Comparison of ENCODE assay signal across 2 cellular contexts in the genomic region with DNA sequence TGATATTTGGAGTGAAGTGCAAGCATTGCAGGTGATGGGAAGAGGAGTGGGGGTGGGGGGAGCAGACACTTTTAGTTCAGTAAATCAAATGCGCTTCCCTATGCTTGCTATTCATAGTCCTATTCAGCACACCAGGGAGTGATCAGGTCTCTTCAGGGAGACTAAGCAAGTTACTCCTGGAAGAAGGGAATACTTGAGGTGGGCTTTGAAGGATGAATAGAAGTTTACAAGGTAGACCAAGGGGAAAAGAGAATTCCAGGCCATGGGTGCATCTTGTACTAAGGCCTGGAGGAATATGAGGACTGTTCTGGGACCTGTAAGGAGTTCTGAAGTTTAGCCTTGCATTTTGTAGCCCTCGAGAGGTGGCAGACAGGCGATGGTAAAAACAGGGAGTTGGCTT.
TF ChIP-seq lines count a peak whose summit lies in the region.

No MANE protein-coding gene starts in this region.

TF ChIP-seq in GM23338, 12 proteins besides CTCF, POLR2A, EP300 and RAD21 (continues in another document):
- TF ChIP-seq EZH2 (IDR thresholded peaks at IDR 0.05; ENCODE audit: low read depth, unreplicated experiment) (no peak), NANOG (IDR thresholded peaks at IDR 0.05; ENCODE audit: borderline replicate concordance) (no peak), STAT1 (IDR thresholded peaks at IDR 0.05; ENCODE audit: unreplicated experiment) (no peak), ZNF114 (CRISPR knock-in tag; IDR thresholded peaks at IDR 0.05) (no peak), EZH2phosphoT487 (IDR thresholded peaks at IDR 0.05; ENCODE audit: unreplicated experiment) (no peak), JUNB (IDR thresholded peaks at IDR 0.05; ENCODE audit: unreplicated experiment) (no peak), CREB1 (CRISPR knock-in tag; IDR thresholded peaks at IDR 0.05; ENCODE audit: low read depth) (no peak), ZNF331 (CRISPR knock-in tag; IDR thresholded peaks at IDR 0.05; ENCODE audit: low read depth) (no peak)
- TF ChIP-seq, protein P1, sequence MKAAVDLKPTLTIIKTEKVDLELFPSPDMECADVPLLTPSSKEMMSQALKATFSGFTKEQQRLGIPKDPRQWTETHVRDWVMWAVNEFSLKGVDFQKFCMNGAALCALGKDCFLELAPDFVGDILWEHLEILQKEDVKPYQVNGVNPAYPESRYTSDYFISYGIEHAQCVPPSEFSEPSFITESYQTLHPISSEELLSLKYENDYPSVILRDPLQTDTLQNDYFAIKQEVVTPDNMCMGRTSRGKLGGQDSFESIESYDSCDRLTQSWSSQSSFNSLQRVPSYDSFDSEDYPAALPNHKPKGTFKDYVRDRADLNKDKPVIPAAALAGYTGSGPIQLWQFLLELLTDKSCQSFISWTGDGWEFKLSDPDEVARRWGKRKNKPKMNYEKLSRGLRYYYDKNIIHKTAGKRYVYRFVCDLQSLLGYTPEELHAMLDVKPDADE (IDR thresholded peaks at IDR 0.05) = no peak
- TF ChIP-seq, protein P2, sequence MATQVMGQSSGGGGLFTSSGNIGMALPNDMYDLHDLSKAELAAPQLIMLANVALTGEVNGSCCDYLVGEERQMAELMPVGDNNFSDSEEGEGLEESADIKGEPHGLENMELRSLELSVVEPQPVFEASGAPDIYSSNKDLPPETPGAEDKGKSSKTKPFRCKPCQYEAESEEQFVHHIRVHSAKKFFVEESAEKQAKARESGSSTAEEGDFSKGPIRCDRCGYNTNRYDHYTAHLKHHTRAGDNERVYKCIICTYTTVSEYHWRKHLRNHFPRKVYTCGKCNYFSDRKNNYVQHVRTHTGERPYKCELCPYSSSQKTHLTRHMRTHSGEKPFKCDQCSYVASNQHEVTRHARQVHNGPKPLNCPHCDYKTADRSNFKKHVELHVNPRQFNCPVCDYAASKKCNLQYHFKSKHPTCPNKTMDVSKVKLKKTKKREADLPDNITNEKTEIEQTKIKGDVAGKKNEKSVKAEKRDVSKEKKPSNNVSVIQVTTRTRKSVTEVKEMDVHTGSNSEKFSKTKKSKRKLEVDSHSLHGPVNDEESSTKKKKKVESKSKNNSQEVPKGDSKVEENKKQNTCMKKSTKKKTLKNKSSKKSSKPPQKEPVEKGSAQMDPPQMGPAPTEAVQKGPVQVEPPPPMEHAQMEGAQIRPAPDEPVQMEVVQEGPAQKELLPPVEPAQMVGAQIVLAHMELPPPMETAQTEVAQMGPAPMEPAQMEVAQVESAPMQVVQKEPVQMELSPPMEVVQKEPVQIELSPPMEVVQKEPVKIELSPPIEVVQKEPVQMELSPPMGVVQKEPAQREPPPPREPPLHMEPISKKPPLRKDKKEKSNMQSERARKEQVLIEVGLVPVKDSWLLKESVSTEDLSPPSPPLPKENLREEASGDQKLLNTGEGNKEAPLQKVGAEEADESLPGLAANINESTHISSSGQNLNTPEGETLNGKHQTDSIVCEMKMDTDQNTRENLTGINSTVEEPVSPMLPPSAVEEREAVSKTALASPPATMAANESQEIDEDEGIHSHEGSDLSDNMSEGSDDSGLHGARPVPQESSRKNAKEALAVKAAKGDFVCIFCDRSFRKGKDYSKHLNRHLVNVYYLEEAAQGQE (IDR thresholded peaks at IDR 0.05; ENCODE audit: unreplicated experiment) = no peak

TF ChIP-seq in K562, 482 proteins besides CTCF, POLR2A, EP300 and RAD21:
- TF ChIP-seq FOXK1 (CRISPR knock-in tag; IDR thresholded peaks at IDR 0.05; ENCODE audit: borderline replicate concordance) (no peak), FOXJ2 (tag; IDR thresholded peaks at IDR 0.05) (no peak), BHLHE40 (IDR thresholded peaks at IDR 0.05; ENCODE audit: low read length) (no peak), HSF4 (CRISPR knock-in tag; IDR thresholded peaks at IDR 0.05; ENCODE audit: borderline replicate concordance) (no peak), FOXM1 (IDR thresholded peaks at IDR 0.05; ENCODE audit: low read depth) (no peak), FOXM1 (CRISPR knock-in tag; IDR thresholded peaks at IDR 0.05; ENCODE audit: low read depth) (no peak), KDM1A (IDR thresholded peaks at IDR 0.05) (no peak), ZNF507 (tag; conservative IDR thresholded peaks at IDR 0.05) (no peak), SRSF9 (IDR thresholded peaks at IDR 0.05; ENCODE audit: borderline replicate concordance, low read depth, low read length) (no peak), ELF2 (CRISPR knock-in tag; IDR thresholded peaks at IDR 0.05) (no peak), HMG20B (CRISPR knock-in tag; IDR thresholded peaks at IDR 0.05) (no peak)
- TF ChIP-seq, protein P3, sequence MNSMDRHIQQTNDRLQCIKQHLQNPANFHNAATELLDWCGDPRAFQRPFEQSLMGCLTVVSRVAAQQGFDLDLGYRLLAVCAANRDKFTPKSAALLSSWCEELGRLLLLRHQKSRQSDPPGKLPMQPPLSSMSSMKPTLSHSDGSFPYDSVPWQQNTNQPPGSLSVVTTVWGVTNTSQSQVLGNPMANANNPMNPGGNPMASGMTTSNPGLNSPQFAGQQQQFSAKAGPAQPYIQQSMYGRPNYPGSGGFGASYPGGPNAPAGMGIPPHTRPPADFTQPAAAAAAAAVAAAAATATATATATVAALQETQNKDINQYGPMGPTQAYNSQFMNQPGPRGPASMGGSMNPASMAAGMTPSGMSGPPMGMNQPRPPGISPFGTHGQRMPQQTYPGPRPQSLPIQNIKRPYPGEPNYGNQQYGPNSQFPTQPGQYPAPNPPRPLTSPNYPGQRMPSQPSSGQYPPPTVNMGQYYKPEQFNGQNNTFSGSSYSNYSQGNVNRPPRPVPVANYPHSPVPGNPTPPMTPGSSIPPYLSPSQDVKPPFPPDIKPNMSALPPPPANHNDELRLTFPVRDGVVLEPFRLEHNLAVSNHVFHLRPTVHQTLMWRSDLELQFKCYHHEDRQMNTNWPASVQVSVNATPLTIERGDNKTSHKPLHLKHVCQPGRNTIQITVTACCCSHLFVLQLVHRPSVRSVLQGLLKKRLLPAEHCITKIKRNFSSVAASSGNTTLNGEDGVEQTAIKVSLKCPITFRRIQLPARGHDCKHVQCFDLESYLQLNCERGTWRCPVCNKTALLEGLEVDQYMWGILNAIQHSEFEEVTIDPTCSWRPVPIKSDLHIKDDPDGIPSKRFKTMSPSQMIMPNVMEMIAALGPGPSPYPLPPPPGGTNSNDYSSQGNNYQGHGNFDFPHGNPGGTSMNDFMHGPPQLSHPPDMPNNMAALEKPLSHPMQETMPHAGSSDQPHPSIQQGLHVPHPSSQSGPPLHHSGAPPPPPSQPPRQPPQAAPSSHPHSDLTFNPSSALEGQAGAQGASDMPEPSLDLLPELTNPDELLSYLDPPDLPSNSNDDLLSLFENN (IDR thresholded peaks at IDR 0.05; ENCODE audit: low read depth in 2 of 2, low read length in 2 of 2) = no peak
- TF ChIP-seq, protein P4, sequence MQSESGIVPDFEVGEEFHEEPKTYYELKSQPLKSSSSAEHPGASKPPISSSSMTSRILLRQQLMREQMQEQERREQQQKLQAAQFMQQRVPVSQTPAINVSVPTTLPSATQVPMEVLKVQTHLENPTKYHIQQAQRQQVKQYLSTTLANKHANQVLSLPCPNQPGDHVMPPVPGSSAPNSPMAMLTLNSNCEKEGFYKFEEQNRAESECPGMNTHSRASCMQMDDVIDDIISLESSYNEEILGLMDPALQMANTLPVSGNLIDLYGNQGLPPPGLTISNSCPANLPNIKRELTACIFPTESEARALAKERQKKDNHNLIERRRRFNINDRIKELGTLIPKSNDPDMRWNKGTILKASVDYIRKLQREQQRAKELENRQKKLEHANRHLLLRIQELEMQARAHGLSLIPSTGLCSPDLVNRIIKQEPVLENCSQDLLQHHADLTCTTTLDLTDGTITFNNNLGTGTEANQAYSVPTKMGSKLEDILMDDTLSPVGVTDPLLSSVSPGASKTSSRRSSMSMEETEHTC (IDR thresholded peaks at IDR 0.05) = no peak
- TF ChIP-seq, protein P5, sequence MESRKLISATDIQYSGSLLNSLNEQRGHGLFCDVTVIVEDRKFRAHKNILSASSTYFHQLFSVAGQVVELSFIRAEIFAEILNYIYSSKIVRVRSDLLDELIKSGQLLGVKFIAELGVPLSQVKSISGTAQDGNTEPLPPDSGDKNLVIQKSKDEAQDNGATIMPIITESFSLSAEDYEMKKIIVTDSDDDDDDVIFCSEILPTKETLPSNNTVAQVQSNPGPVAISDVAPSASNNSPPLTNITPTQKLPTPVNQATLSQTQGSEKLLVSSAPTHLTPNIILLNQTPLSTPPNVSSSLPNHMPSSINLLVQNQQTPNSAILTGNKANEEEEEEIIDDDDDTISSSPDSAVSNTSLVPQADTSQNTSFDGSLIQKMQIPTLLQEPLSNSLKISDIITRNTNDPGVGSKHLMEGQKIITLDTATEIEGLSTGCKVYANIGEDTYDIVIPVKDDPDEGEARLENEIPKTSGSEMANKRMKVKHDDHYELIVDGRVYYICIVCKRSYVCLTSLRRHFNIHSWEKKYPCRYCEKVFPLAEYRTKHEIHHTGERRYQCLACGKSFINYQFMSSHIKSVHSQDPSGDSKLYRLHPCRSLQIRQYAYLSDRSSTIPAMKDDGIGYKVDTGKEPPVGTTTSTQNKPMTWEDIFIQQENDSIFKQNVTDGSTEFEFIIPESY (CRISPR knock-in tag; IDR thresholded peaks at IDR 0.05) = no peak
TF ChIP-seq in K562: peak in this region for 0.
